In genomic region chr3:121431717-121432517, GRCh38 we compare ENCODE assay signal across 8 cellular contexts.
DNase-seq lines count a peak whose midpoint lies in the region; ATAC-seq and TF ChIP-seq lines count a peak whose summit lies in the region.

No MANE protein-coding gene starts in this region.

- peak; percentile 90 for ATAC-seq in GM21367 (IDR thresholded peaks at IDR 0.05; ENCODE audit: unreplicated experiment)

- POLR2A ChIA-PET in activated CD4-positive, alpha-beta memory T cell treated with anti-CD3 and anti-CD28 coated beads, Interleukin-2, amount 10 ng/mL, durations not matched to agents 7 days and 5 days (lab: Charles Lee): interaction anchor here (1.2 kb wide), 1 partner anchor 16 kb away, joined by 3 read pairs; no protein-coding TSS in a partner anchor

- H3K36me3 Mint-ChIP-seq in activated CD4-positive, alpha-beta memory T cell treated with anti-CD3 and anti-CD28 coated beads, Interleukin-2, amount 10 ng/mL, durations not matched to agents 7 days and 5 days (ENCODE audit: low read depth): peaks cover 63% of the 10 kb centered on the region

- peak overlapping the region; percentile 36 for H3K4me3 ChIP-seq in fibroblast of mammary gland (ENCODE audit: control insufficient read depth, low read depth, low read length)
- peak overlapping the region; percentile 17 for H3K4me3 ChIP-seq in skeletal muscle cell (ENCODE audit: low read depth, low read length)

- no peak for TF ChIP-seq CTCF in fibroblast of mammary gland (conservative IDR thresholded peaks at IDR 0.05; ENCODE audit: control insufficient read depth, insufficient read depth, low read depth, low read length)

- H3K4me1 Mint-ChIP-seq in activated CD4-positive, alpha-beta memory T cell treated with anti-CD3 and anti-CD28 coated beads, Interleukin-2, amount 10 ng/mL, durations not matched to agents 7 days and 5 days: peaks cover 19% of the 10 kb centered on the region

- H3K4me3 Mint-ChIP-seq in activated CD4-positive, alpha-beta memory T cell treated with anti-CD3 and anti-CD28 coated beads, Interleukin-2, amount 10 ng/mL, durations not matched to agents 7 days and 5 days: no peak overlapping the region

- no peaks in the 10 kb centered on the region for H3K9me3 Mint-ChIP-seq in activated CD4-positive, alpha-beta memory T cell treated with anti-CD3 and anti-CD28 coated beads, Interleukin-2, amount 10 ng/mL, durations not matched to agents 7 days and 5 days

- peak; percentile 70 for DNase-seq in DMS79 treated with DMSO at 0.1 percent for 48 hours (lab: John Stamatoyannopoulos, UW)
- peak; percentile 57 for DNase-seq in HT-29 (ENCODE audit: low spot score)
- peak; percentile 55 for DNase-seq in activated CD4-positive, alpha-beta memory T cell treated with anti-CD3 and anti-CD28 coated beads, Interleukin-2, amount 10 ng/mL, durations not matched to agents 7 days and 5 days
- peak; percentile 64 for DNase-seq in fibroblast of mammary gland (ENCODE audit: low read depth)
- peak; percentile 23 for DNase-seq in skeletal muscle cell (ENCODE audit: low read depth)
- no peak for DNase-seq in ureter (ENCODE audit: low spot score)
- DNase-seq in amniotic stem cell (lab: John Stamatoyannopoulos, UW): no peak

- CTCF ChIA-PET in activated CD4-positive, alpha-beta memory T cell treated with anti-CD3 and anti-CD28 coated beads, Interleukin-2, amount 10 ng/mL, durations not matched to agents 7 days and 5 days (lab: Charles Lee): interaction anchor here (1.0 kb wide), 1 partner anchor 9 kb away, joined by 4 read pairs; no protein-coding TSS in a partner anchor

- no peaks in the 10 kb centered on the region for H3K27me3 Mint-ChIP-seq in activated CD4-positive, alpha-beta memory T cell treated with anti-CD3 and anti-CD28 coated beads, Interleukin-2, amount 10 ng/mL, durations not matched to agents 7 days and 5 days

- H3K27ac Mint-ChIP-seq in activated CD4-positive, alpha-beta memory T cell treated with anti-CD3 and anti-CD28 coated beads, Interleukin-2, amount 10 ng/mL, durations not matched to agents 7 days and 5 days: peak overlapping the region; percentile 41

Comparison
In these comparisons a context has a peak if more than half of its experiments do, and no peak if none do; other contexts are left out.
1. DNase-seq: peak in DMS79 treated with DMSO at 0.1 percent for 48 hours (single experiment), HT-29 (single experiment), activated CD4-positive, alpha-beta memory T cell treated with anti-CD3 and anti-CD28 coated beads, Interleukin-2, amount 10 ng/mL, durations not matched to agents 7 days and 5 days (single experiment), fibroblast of mammary gland (single experiment) and skeletal muscle cell (single experiment); none in ureter (single experiment) and amniotic stem cell (single experiment).